In genomic region chr1:51313961-51314777, GRCh38 we compare ENCODE assay signal across 9 cellular contexts. TPM values are rescaled to one million over a fixed set of nuclear protein-coding genes. Genes with fewer than 3 reads are reported as not detected.
DNase-seq lines count a peak whose midpoint lies in the region; ATAC-seq, FAIRE-seq and TF ChIP-seq lines count a peak whose summit lies in the region.
"Had no signal": no experiment of that assay in that cellular context is flagged by ENCODE, and none has a peak within 500 bp of the region (broad histone marks: within the 10 kb centered on the region; RNA-seq: fewer than 3 reads in every experiment).

No MANE protein-coding gene starts in this region.

- POLR2A ChIA-PET in Panc1 (lab: Charles Lee): no interaction called here

- in situ Hi-C loops in Panc1 (cut with HindIII; ENCODE audit: low pct_unique_long_range_greater_than_20kb, low sequenced_read_pairs): no loop called here

- no peak for TF ChIP-seq CTCF in Panc1 (IDR thresholded peaks at IDR 0.05)
- TF ChIP-seq CTCF in fibroblast of mammary gland (conservative IDR thresholded peaks at IDR 0.05; ENCODE audit: control insufficient read depth, insufficient read depth, low read depth, low read length): no peak

- no peaks in the 10 kb centered on the region for H3K9me3 ChIP-seq in Panc1 (ENCODE audit: control insufficient read depth, insufficient read depth, low read depth, low read length)
- no peaks in the 10 kb centered on the region for H3K9me3 ChIP-seq in small intestine (ENCODE audit: control insufficient read depth, low read depth)

- ATAC-seq in Panc1: peak; percentile 58

- FAIRE-seq in small intestine (lab: Jason Lieb, UNC): no peak

- H3K27ac ChIP-seq in Panc1 (ENCODE audit: low read length): peak overlapping the region; percentile 34
- H3K27ac ChIP-seq in small intestine (ENCODE audit: low read depth in 1 of 2, low read length in 1 of 2): peak overlapping the region in 1 of 2 donors; percentile 63

- CTCF ChIA-PET in Panc1 (lab: Charles Lee): no interaction called here

- no peak overlapping the region for H3K4me3 ChIP-seq in Panc1 (ENCODE audit: low read depth in 2 of 2, low read length in 2 of 2)
- H3K4me3 ChIP-seq in fibroblast of mammary gland (ENCODE audit: control insufficient read depth, low read depth, low read length): no peak overlapping the region
- H3K4me3 ChIP-seq in small intestine (ENCODE audit: low read depth in 1 of 2, low read length in 2 of 2): no peak overlapping the region

- no peaks in the 10 kb centered on the region for H3K36me3 ChIP-seq in Panc1 (ENCODE audit: control insufficient read depth, insufficient read depth, low read length)
- H3K36me3 ChIP-seq in small intestine (ENCODE audit: control insufficient read depth in 2 of 2, insufficient read depth in 2 of 2, low read length in 2 of 2): no peaks in the 10 kb centered on the region

- H3K27me3 ChIP-seq in Panc1 (ENCODE audit: control insufficient read depth, insufficient read depth, low read length) (no peaks in the 10 kb centered on the region), small intestine (ENCODE audit: control insufficient read depth in 2 of 2, insufficient read depth in 2 of 2, low read length in 2 of 2) (no peaks in the 10 kb centered on the region)

- DNase-seq in GM04503 (ENCODE audit: low read depth): peak; percentile 50
- no peak for DNase-seq in Panc1 (ENCODE audit: low read depth, low spot score)
- peak; percentile 91 for DNase-seq in fibroblast of mammary gland (ENCODE audit: low read depth)
- DNase-seq in small intestine: peak; percentile 59
- no peak for DNase-seq in NCI-H524 treated with DMSO at 0.1 percent for 48 hours (lab: John Stamatoyannopoulos, UW)
- no peak for DNase-seq in occipital lobe (lab: John Stamatoyannopoulos, UW)
- no peak for DNase-seq in GM19240 (ENCODE audit: insufficient read length, low spot score)
- DNase-seq in medulla oblongata (ENCODE audit: extremely low spot score): no peak
- DNase-seq: activated naive CD4-positive, alpha-beta T cell had no signal

- intact Hi-C loops in Panc1 (cut with micrococcal nuclease; ENCODE audit: unreplicated experiment): no loop called here

- 24 to 54% (median 29%) methylated on average over 12 of the region's 12 CpGs for WGBS in small intestine, 3 donors

- BruUV-seq in Panc1 (replicated peaks; lab: Mats Ljungman, UMichigan): no TSS peak

- H3K4me1 ChIP-seq in Panc1 (ENCODE audit: control insufficient read depth, insufficient read depth, low read length) (peaks cover 10% of the 10 kb centered on the region), small intestine (ENCODE audit: control insufficient read depth in 2 of 2, insufficient read depth in 1 of 2, low read depth in 1 of 2, low read length in 1 of 2) (peaks cover 0 to 7% of the 10 kb centered on the region in 2 donors)

RNA-seq across cellular contexts. Expression of gene TTC39A, which starts 16.2 kb away (rescaled TPM):
- total RNA-seq in Panc1 (2021; ENCODE audit: unreplicated experiment): 8.3 TPM
- 10.3 TPM for polyA plus RNA-seq in Panc1 (2012; ENCODE audit: insufficient read length)
- polyA plus RNA-seq in small intestine: 10 to 100 TPM in 2 of 3 donors, 1 to 10 TPM in 1; 9.3 to 15.4 (median 10.3) TPM
- total RNA-seq in occipital lobe: 0.78 TPM

Comparison
In these comparisons a context has a peak if more than half of its experiments do, and no peak if none do; other contexts are left out.
1. DNase-seq: peak in GM04503 (single experiment), fibroblast of mammary gland (single experiment) and small intestine (single experiment); none in Panc1 (single experiment), NCI-H524 treated with DMSO at 0.1 percent for 48 hours (single experiment), occipital lobe (single experiment), GM19240 (single experiment) and medulla oblongata (single experiment).